In genomic region chr3:111838133-111838532, GRCh38 we compare ENCODE assay signal across 29 cellular contexts.
"Had no signal": no experiment of that assay in that cellular context is flagged by ENCODE, and none has a peak within 500 bp of the region (broad histone marks: within the 10 kb centered on the region; RNA-seq: fewer than 3 reads in every experiment).

No MANE protein-coding gene starts in this region.

- H3K4me1 ChIP-seq: adrenal gland, body of pancreas, esophagus muscularis mucosa, gastroesophageal sphincter had no signal

- H3K4me1 Mint-ChIP-seq: activated CD8-positive, alpha-beta memory T cell treated with anti-CD3 and anti-CD28 coated beads, Interleukin-2, amount 10 ng/mL, durations not matched to agents 7 days and 5 days; activated naive CD4-positive, alpha-beta T cell treated with anti-CD3 and anti-CD28 coated beads, Interleukin-2, amount 50 U/mL, for 24 hours; activated naive CD8-positive, alpha-beta T cell treated with anti-CD3 and anti-CD28 coated beads for 36 hours; activated naive CD8-positive, alpha-beta T cell treated with anti-CD3 and anti-CD28 coated beads, Interleukin-2, amount 50 U/mL, for 24 hours had no signal

- H3K36me3 ChIP-seq: adrenal gland, esophagus muscularis mucosa, gastroesophageal sphincter had no signal

- DNase-seq: activated CD4-positive, alpha-beta memory T cell treated with anti-CD3 and anti-CD28 coated beads for 36 hours; activated CD4-positive, alpha-beta T cell treated with anti-CD3 and anti-CD28 coated beads for 1 hour; activated CD4-positive, alpha-beta T cell treated with anti-CD3 and anti-CD28 coated beads for 48 hours; activated CD8-positive, alpha-beta memory T cell treated with anti-CD3 and anti-CD28 coated beads, Interleukin-2, amount 10 ng/mL, durations not matched to agents 7 days and 5 days; activated CD8-positive, alpha-beta memory T cell treated with anti-CD3 and anti-CD28 coated beads, Interleukin-2, amount 50 U/mL, for 4 hours; activated CD8-positive, alpha-beta T cell treated with anti-CD3 and anti-CD28 coated beads, Interleukin-2, amount 10 ng/mL, durations not matched to agents 7 days and 5 days; activated effector memory CD4-positive, alpha-beta T cell treated with anti-CD3 and anti-CD28 coated beads, Interleukin-2, amount 50 U/mL, for 16 hours; activated naive CD4-positive, alpha-beta T cell treated with anti-CD3 and anti-CD28 coated beads for 36 hours; activated naive CD8-positive, alpha-beta T cell treated with anti-CD3 and anti-CD28 coated beads for 36 hours; activated naive CD8-positive, alpha-beta T cell treated with anti-CD3 and anti-CD28 coated beads, Interleukin-2, amount 50 U/mL, for 24 hours; activated T-cell treated with anti-CD3 and anti-CD28 coated beads, Interleukin-2, amount 50 U/mL, for 1 hour; activated T-cell treated with anti-CD3 and anti-CD28 coated beads, Interleukin-2, amount 50 U/mL, for 48 hours; adrenal gland; amygdala; aorta; body of pancreas; caudate nucleus; cortex of kidney; dermis blood vessel endothelial cell; effector CD4-positive, alpha-beta T cell; effector memory CD8-positive, alpha-beta T cell; erythroblast; foreskin melanocyte; T-helper 2 cell had no signal

- H3K27ac Mint-ChIP-seq: activated CD4-positive, alpha-beta memory T cell treated with anti-CD3 and anti-CD28 coated beads for 36 hours; activated CD8-positive, alpha-beta memory T cell treated with anti-CD3 and anti-CD28 coated beads, Interleukin-2, amount 10 ng/mL, durations not matched to agents 7 days and 5 days; activated CD8-positive, alpha-beta T cell treated with anti-CD3 and anti-CD28 coated beads, Interleukin-2, amount 10 ng/mL, durations not matched to agents 7 days and 5 days; activated naive CD4-positive, alpha-beta T cell treated with anti-CD3 and anti-CD28 coated beads for 36 hours; activated naive CD4-positive, alpha-beta T cell treated with anti-CD3 and anti-CD28 coated beads, Interleukin-2, amount 50 U/mL, for 24 hours; activated naive CD8-positive, alpha-beta T cell treated with anti-CD3 and anti-CD28 coated beads for 36 hours; activated naive CD8-positive, alpha-beta T cell treated with anti-CD3 and anti-CD28 coated beads, Interleukin-2, amount 50 U/mL, for 24 hours; activated T-helper 1 cell treated with anti-CD3 and anti-CD28 coated beads, Interleukin-12 subunit alpha, Interleukin-12 subunit beta, Interleukin-2, Interleukin-4 antibody, amounts not matched to agents 30 ng/mL and 10 ng/mL and 1 ng/mL, durations not matched to agents 14 hours and 24 hours and 36 hours; activated T-helper 2 cell treated with anti-CD3 and anti-CD28 coated beads, Interferon-gamma antibody, Interleukin-2, Interleukin-4, amounts not matched to agents 10 μg/mL and 5 μg/mL and 100 μg/mL, durations not matched to agents 14 hours and 24 hours and 36 hours had no signal

- H3K9me3 Mint-ChIP-seq: activated CD4-positive, alpha-beta memory T cell treated with anti-CD3 and anti-CD28 coated beads for 36 hours; activated naive CD4-positive, alpha-beta T cell treated with anti-CD3 and anti-CD28 coated beads for 36 hours; activated naive CD4-positive, alpha-beta T cell treated with anti-CD3 and anti-CD28 coated beads, Interleukin-2, amount 50 U/mL, for 24 hours; activated naive CD8-positive, alpha-beta T cell treated with anti-CD3 and anti-CD28 coated beads for 36 hours; activated naive CD8-positive, alpha-beta T cell treated with anti-CD3 and anti-CD28 coated beads, Interleukin-2, amount 50 U/mL, for 24 hours; activated T-helper 1 cell treated with anti-CD3 and anti-CD28 coated beads, Interleukin-12 subunit alpha, Interleukin-12 subunit beta, Interleukin-2, Interleukin-4 antibody, amounts not matched to agents 30 ng/mL and 10 ng/mL and 1 ng/mL, durations not matched to agents 14 hours and 24 hours and 36 hours; activated T-helper 2 cell treated with anti-CD3 and anti-CD28 coated beads, Interferon-gamma antibody, Interleukin-2, Interleukin-4, amounts not matched to agents 10 μg/mL and 5 μg/mL and 100 μg/mL, durations not matched to agents 14 hours and 24 hours and 36 hours; effector memory CD8-positive, alpha-beta T cell had no signal

- H3K4me3 Mint-ChIP-seq: activated CD4-positive, alpha-beta memory T cell treated with anti-CD3 and anti-CD28 coated beads for 36 hours; activated CD8-positive, alpha-beta memory T cell treated with anti-CD3 and anti-CD28 coated beads, Interleukin-2, amount 10 ng/mL, durations not matched to agents 7 days and 5 days; activated CD8-positive, alpha-beta T cell treated with anti-CD3 and anti-CD28 coated beads, Interleukin-2, amount 10 ng/mL, durations not matched to agents 7 days and 5 days; activated naive CD4-positive, alpha-beta T cell treated with anti-CD3 and anti-CD28 coated beads for 36 hours; activated naive CD4-positive, alpha-beta T cell treated with anti-CD3 and anti-CD28 coated beads, Interleukin-2, amount 50 U/mL, for 24 hours; activated naive CD8-positive, alpha-beta T cell treated with anti-CD3 and anti-CD28 coated beads for 36 hours; activated naive CD8-positive, alpha-beta T cell treated with anti-CD3 and anti-CD28 coated beads, Interleukin-2, amount 50 U/mL, for 24 hours; activated T-helper 1 cell treated with anti-CD3 and anti-CD28 coated beads, Interleukin-12 subunit alpha, Interleukin-12 subunit beta, Interleukin-2, Interleukin-4 antibody, amounts not matched to agents 30 ng/mL and 10 ng/mL and 1 ng/mL, durations not matched to agents 14 hours and 24 hours and 36 hours; effector memory CD8-positive, alpha-beta T cell had no signal

- ATAC-seq: activated CD8-positive, alpha-beta memory T cell treated with anti-CD3 and anti-CD28 coated beads, Interleukin-2, amount 10 ng/mL, durations not matched to agents 7 days and 5 days; activated CD8-positive, alpha-beta T cell treated with anti-CD3 and anti-CD28 coated beads, Interleukin-2, amount 10 ng/mL, durations not matched to agents 7 days and 5 days; activated naive CD8-positive, alpha-beta T cell treated with anti-CD3 and anti-CD28 coated beads, Interleukin-2, amount 50 U/mL, for 24 hours; body of pancreas; effector memory CD8-positive, alpha-beta T cell; gastroesophageal sphincter had no signal

- H3K9me3 ChIP-seq: adrenal gland, body of pancreas, esophagus muscularis mucosa, gastroesophageal sphincter had no signal

- H3K36me3 Mint-ChIP-seq: activated CD4-positive, alpha-beta memory T cell treated with anti-CD3 and anti-CD28 coated beads for 36 hours; activated CD8-positive, alpha-beta memory T cell treated with anti-CD3 and anti-CD28 coated beads, Interleukin-2, amount 10 ng/mL, durations not matched to agents 7 days and 5 days; activated naive CD4-positive, alpha-beta T cell treated with anti-CD3 and anti-CD28 coated beads, Interleukin-2, amount 50 U/mL, for 24 hours; activated naive CD8-positive, alpha-beta T cell treated with anti-CD3 and anti-CD28 coated beads for 36 hours had no signal

- H3K4me3 ChIP-seq: adrenal gland, body of pancreas, esophagus muscularis mucosa, gastroesophageal sphincter had no signal

- H3K27me3 Mint-ChIP-seq: activated CD4-positive, alpha-beta memory T cell treated with anti-CD3 and anti-CD28 coated beads for 36 hours; activated CD8-positive, alpha-beta memory T cell treated with anti-CD3 and anti-CD28 coated beads, Interleukin-2, amount 10 ng/mL, durations not matched to agents 7 days and 5 days; activated naive CD8-positive, alpha-beta T cell treated with anti-CD3 and anti-CD28 coated beads for 36 hours; activated naive CD8-positive, alpha-beta T cell treated with anti-CD3 and anti-CD28 coated beads, Interleukin-2, amount 50 U/mL, for 24 hours; effector memory CD8-positive, alpha-beta T cell had no signal

- H3K27ac ChIP-seq: adrenal gland, body of pancreas, esophagus muscularis mucosa, gastroesophageal sphincter had no signal

- H3K27me3 ChIP-seq: adrenal gland, body of pancreas, esophagus muscularis mucosa, gastroesophageal sphincter had no signal
